Comparison of ENCODE assay signal across 8 cellular contexts in genomic region chr2:39436592-39437521, GRCh38. TPM values are rescaled to one million over a fixed set of nuclear protein-coding genes. Genes with fewer than 3 reads are reported as not detected.
DNase-seq lines count a peak whose midpoint lies in the region; ATAC-seq and TF ChIP-seq lines count a peak whose summit lies in the region.

TSS of gene MAP4K3 (minus strand) at chr2:39437285. CDS start at chr2:39436987, 298 bp downstream.

- H3K27ac Mint-ChIP-seq in activated CD4-positive, alpha-beta T cell treated with anti-CD3 and anti-CD28 coated beads, Interleukin-2, amount 10 ng/mL, durations not matched to agents 24 days and 14 days: peak within 1 kb of the TSS; percentile 90

- H3K4me1 ChIP-seq in BE2C: peaks cover 9% of the 10 kb centered on the region

- TF ChIP-seq CTCF in BE2C (IDR thresholded peaks at IDR 0.05; ENCODE audit: low read depth, low read length): no peak

- H3K4me3 Mint-ChIP-seq in activated CD4-positive, alpha-beta T cell treated with anti-CD3 and anti-CD28 coated beads, Interleukin-2, amount 10 ng/mL, durations not matched to agents 24 days and 14 days: peak within 1 kb of the TSS; percentile 91

- peak; percentile 71 for ATAC-seq in HG03457 (IDR thresholded peaks at IDR 0.05; ENCODE audit: unreplicated experiment)

- intact Hi-C loops in activated CD4-positive, alpha-beta T cell treated with anti-CD3 and anti-CD28 coated beads, Interleukin-2, amount 10 ng/mL, durations not matched to agents 24 days and 14 days (cut with micrococcal nuclease): loop anchor here (1.0 to 5.0 kb wide), 5 partner anchors 16 to 342 kb away; partner anchors contain the start of genes SOS1 and THUMPD2

- H3K36me3 Mint-ChIP-seq in activated CD4-positive, alpha-beta T cell treated with anti-CD3 and anti-CD28 coated beads, Interleukin-2, amount 10 ng/mL, durations not matched to agents 24 days and 14 days (ENCODE audit: low read depth): peaks cover 8% of the 10 kb centered on the region

- no peaks in the 10 kb centered on the region for H3K27me3 ChIP-seq in BE2C

- no peaks in the 10 kb centered on the region for H3K36me3 ChIP-seq in BE2C

- no peaks in the 10 kb centered on the region for H3K9me3 ChIP-seq in BE2C

- no peaks in the 10 kb centered on the region for H3K27me3 Mint-ChIP-seq in activated CD4-positive, alpha-beta T cell treated with anti-CD3 and anti-CD28 coated beads, Interleukin-2, amount 10 ng/mL, durations not matched to agents 24 days and 14 days

- H3K4me3 ChIP-seq in BE2C (ENCODE audit: low read depth, low read length): peak within 1 kb of the TSS; percentile 92

- no peaks in the 10 kb centered on the region for H3K9me3 Mint-ChIP-seq in activated CD4-positive, alpha-beta T cell treated with anti-CD3 and anti-CD28 coated beads, Interleukin-2, amount 10 ng/mL, durations not matched to agents 24 days and 14 days

- peak; percentile 98 for DNase-seq in BE2C
- DNase-seq in GM19240 (ENCODE audit: insufficient read length, low spot score): peak; percentile 43
- peak; percentile 80 for DNase-seq in NCI-H524 treated with DMSO at 0.1 percent for 48 hours (lab: John Stamatoyannopoulos, UW)
- peak; percentile 93 for DNase-seq in activated CD4-positive, alpha-beta T cell treated with anti-CD3 and anti-CD28 coated beads, Interleukin-2, amount 10 ng/mL, durations not matched to agents 24 days and 14 days
- DNase-seq in cortex of kidney (lab: John Stamatoyannopoulos, UW): peak; percentile 92
- peak; percentile 99 for DNase-seq in left kidney (ENCODE audit: low read depth, low spot score)
- DNase-seq in stimulated activated CD4-positive, alpha-beta T cell treated with anti-CD3 and anti-CD28 coated beads, Interleukin-1b, Interleukin-23, amount 100 ng/mL, for 48 hours: peak; percentile 82

- peaks cover 44% of the 10 kb centered on the region for H3K4me1 Mint-ChIP-seq in activated CD4-positive, alpha-beta T cell treated with anti-CD3 and anti-CD28 coated beads, Interleukin-2, amount 10 ng/mL, durations not matched to agents 24 days and 14 days

RNA-seq across cellular contexts. Expression of gene MAP4K3, which starts in this region (rescaled TPM):
- polyA plus RNA-seq in BE2C (2012; ENCODE audit: insufficient read depth, insufficient read length, low read depth): 15.3 TPM
- total RNA-seq in activated CD4-positive, alpha-beta T cell treated with anti-CD3 and anti-CD28 coated beads, Interleukin-2, amount 10 ng/mL, durations not matched to agents 24 days and 14 days: 12.9 and 16.6 TPM in 2 replicates

Comparison
In these comparisons a context has a peak if more than half of its experiments do, and no peak if none do; other contexts are left out.
1. Peak in every context shown above with its lines: DNase-seq, ATAC-seq and H3K4me3 ChIP-seq.
2. DNase-seq: peak in every context shown above with its lines; median percentile 99 in left kidney; 98 in BE2C; 93 in activated CD4-positive, alpha-beta T cell treated with anti-CD3 and anti-CD28 coated beads, Interleukin-2, amount 10 ng/mL, durations not matched to agents 24 days and 14 days; 92 in cortex of kidney; 82 in stimulated activated CD4-positive, alpha-beta T cell treated with anti-CD3 and anti-CD28 coated beads, Interleukin-1b, Interleukin-23, amount 100 ng/mL, for 48 hours; 80 in NCI-H524 treated with DMSO at 0.1 percent for 48 hours; 43 in GM19240.